In genomic region chr2:65532318-65532717, GRCh38 we compare ENCODE assay signal across 36 cellular contexts.
"Had no signal": no experiment of that assay in that cellular context is flagged by ENCODE, and none has a peak within 500 bp of the region (broad histone marks: within the 10 kb centered on the region; RNA-seq: fewer than 3 reads in every experiment).

No MANE protein-coding gene starts in this region.

- H3K9me3 ChIP-seq: MG63 had no signal

- DNase-seq: Karpas-422, Kasumi-1, MM.1S, MV-4-11, NCI-H1048, NCI-H1092, NCI-H1105, NCI-H1105 treated with DMSO at 0.1 percent for 48 hours, NCI-H1417, NCI-H1417 treated with DMSO at 0.1 percent for 48 hours, NCI-H1436, NCI-H1436 treated with DMSO at 0.1 percent for 48 hours, NCI-H146, NCI-H1694, NCI-H1694 treated with DMSO at 0.1 percent for 48 hours, NCI-H187, NCI-H187 treated with DMSO at 0.1 percent for 48 hours, NCI-H1930, NCI-H2029, NCI-H2029 treated with DMSO at 0.1 percent for 48 hours, NCI-H2081, NCI-H2081 treated with DMSO at 0.1 percent for 48 hours, NCI-H2107, NCI-H2171, NCI-H2171 treated with DMSO at 0.1 percent for 48 hours, NCI-H2227 treated with DMSO at 0.1 percent for 48 hours, NCI-H226, NCI-H345, NCI-H446, NCI-H446 treated with DMSO at 0.1 percent for 48 hours, NCI-H510A, NCI-H510A treated with DMSO at 0.1 percent for 48 hours, NCI-H524, NCI-H524 treated with DMSO at 0.1 percent for 48 hours, NCI-H526 had no signal

- H3K27me3 ChIP-seq: MG63 had no signal

- H3K36me3 ChIP-seq: MG63 had no signal

- H3K4me3 ChIP-seq: MG63 had no signal
